1 cellular context compared by ENCODE assay signal in the genomic region with DNA sequence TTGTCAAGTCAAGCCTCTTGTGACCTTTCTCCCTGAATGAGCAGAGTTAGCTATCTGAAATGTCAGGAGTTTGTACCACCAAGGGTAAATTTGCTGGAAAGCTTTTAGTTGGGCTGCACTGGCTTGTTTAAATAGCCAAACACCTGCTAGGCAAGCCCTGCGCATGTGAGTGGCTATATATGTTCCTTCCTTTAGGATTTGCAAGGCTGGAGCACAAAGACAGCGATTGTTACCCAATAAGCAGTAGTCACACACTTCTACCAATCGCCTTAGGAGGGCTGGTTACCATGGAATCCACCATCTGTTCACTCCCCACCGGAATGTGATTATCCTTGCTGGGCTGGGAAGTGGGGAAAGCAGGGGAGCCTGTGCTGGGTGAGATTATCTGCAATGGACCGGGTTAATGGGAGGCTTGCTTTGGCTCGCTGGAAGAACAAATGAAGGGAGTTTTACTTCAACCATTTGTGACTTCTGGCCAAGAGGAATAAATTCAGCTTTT.
TF ChIP-seq lines count a peak whose summit lies in the region.

No MANE protein-coding gene starts in this region.

TF ChIP-seq in HepG2, 621 proteins besides CTCF, POLR2A, EP300 and RAD21 (continued from another document and continues in another):
- TF ChIP-seq, protein P1, sequence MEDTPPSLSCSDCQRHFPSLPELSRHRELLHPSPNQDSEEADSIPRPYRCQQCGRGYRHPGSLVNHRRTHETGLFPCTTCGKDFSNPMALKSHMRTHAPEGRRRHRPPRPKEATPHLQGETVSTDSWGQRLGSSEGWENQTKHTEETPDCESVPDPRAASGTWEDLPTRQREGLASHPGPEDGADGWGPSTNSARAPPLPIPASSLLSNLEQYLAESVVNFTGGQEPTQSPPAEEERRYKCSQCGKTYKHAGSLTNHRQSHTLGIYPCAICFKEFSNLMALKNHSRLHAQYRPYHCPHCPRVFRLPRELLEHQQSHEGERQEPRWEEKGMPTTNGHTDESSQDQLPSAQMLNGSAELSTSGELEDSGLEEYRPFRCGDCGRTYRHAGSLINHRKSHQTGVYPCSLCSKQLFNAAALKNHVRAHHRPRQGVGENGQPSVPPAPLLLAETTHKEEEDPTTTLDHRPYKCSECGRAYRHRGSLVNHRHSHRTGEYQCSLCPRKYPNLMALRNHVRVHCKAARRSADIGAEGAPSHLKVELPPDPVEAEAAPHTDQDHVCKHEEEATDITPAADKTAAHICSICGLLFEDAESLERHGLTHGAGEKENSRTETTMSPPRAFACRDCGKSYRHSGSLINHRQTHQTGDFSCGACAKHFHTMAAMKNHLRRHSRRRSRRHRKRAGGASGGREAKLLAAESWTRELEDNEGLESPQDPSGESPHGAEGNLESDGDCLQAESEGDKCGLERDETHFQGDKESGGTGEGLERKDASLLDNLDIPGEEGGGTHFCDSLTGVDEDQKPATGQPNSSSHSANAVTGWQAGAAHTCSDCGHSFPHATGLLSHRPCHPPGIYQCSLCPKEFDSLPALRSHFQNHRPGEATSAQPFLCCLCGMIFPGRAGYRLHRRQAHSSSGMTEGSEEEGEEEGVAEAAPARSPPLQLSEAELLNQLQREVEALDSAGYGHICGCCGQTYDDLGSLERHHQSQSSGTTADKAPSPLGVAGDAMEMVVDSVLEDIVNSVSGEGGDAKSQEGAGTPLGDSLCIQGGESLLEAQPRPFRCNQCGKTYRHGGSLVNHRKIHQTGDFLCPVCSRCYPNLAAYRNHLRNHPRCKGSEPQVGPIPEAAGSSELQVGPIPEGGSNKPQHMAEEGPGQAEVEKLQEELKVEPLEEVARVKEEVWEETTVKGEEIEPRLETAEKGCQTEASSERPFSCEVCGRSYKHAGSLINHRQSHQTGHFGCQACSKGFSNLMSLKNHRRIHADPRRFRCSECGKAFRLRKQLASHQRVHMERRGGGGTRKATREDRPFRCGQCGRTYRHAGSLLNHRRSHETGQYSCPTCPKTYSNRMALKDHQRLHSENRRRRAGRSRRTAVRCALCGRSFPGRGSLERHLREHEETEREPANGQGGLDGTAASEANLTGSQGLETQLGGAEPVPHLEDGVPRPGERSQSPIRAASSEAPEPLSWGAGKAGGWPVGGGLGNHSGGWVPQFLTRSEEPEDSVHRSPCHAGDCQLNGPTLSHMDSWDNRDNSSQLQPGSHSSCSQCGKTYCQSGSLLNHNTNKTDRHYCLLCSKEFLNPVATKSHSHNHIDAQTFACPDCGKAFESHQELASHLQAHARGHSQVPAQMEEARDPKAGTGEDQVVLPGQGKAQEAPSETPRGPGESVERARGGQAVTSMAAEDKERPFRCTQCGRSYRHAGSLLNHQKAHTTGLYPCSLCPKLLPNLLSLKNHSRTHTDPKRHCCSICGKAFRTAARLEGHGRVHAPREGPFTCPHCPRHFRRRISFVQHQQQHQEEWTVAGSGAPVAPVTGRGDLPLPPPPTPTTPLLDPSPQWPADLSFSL (CRISPR knock-in tag; IDR thresholded peaks at IDR 0.05) = no peak
- TF ChIP-seq, protein P2, sequence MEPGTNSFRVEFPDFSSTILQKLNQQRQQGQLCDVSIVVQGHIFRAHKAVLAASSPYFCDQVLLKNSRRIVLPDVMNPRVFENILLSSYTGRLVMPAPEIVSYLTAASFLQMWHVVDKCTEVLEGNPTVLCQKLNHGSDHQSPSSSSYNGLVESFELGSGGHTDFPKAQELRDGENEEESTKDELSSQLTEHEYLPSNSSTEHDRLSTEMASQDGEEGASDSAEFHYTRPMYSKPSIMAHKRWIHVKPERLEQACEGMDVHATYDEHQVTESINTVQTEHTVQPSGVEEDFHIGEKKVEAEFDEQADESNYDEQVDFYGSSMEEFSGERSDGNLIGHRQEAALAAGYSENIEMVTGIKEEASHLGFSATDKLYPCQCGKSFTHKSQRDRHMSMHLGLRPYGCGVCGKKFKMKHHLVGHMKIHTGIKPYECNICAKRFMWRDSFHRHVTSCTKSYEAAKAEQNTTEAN (CRISPR knock-in tag; conservative IDR thresholded peaks at IDR 0.05) = 0 out of 2 replicates have a peak, but pooled peaks have one; percentile 35
- TF ChIP-seq, protein P3, sequence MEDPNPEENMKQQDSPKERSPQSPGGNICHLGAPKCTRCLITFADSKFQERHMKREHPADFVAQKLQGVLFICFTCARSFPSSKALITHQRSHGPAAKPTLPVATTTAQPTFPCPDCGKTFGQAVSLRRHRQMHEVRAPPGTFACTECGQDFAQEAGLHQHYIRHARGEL (CRISPR knock-in tag; IDR thresholded peaks at IDR 0.05) = no peak
- peak; percentile 57; the same call in 1 of the 2 replicates for TF ChIP-seq ESRRA (CRISPR knock-in tag; IDR thresholded peaks at IDR 0.05; ENCODE audit: low read depth)
- TF ChIP-seq NFKBIZ (CRISPR knock-in tag; IDR thresholded peaks at IDR 0.05) = no peak
- no peak for TF ChIP-seq TCF12 (IDR thresholded peaks at IDR 0.05)
- no peak for TF ChIP-seq TCF12 (CRISPR knock-in tag; IDR thresholded peaks at IDR 0.05)
- TF ChIP-seq, protein P4, sequence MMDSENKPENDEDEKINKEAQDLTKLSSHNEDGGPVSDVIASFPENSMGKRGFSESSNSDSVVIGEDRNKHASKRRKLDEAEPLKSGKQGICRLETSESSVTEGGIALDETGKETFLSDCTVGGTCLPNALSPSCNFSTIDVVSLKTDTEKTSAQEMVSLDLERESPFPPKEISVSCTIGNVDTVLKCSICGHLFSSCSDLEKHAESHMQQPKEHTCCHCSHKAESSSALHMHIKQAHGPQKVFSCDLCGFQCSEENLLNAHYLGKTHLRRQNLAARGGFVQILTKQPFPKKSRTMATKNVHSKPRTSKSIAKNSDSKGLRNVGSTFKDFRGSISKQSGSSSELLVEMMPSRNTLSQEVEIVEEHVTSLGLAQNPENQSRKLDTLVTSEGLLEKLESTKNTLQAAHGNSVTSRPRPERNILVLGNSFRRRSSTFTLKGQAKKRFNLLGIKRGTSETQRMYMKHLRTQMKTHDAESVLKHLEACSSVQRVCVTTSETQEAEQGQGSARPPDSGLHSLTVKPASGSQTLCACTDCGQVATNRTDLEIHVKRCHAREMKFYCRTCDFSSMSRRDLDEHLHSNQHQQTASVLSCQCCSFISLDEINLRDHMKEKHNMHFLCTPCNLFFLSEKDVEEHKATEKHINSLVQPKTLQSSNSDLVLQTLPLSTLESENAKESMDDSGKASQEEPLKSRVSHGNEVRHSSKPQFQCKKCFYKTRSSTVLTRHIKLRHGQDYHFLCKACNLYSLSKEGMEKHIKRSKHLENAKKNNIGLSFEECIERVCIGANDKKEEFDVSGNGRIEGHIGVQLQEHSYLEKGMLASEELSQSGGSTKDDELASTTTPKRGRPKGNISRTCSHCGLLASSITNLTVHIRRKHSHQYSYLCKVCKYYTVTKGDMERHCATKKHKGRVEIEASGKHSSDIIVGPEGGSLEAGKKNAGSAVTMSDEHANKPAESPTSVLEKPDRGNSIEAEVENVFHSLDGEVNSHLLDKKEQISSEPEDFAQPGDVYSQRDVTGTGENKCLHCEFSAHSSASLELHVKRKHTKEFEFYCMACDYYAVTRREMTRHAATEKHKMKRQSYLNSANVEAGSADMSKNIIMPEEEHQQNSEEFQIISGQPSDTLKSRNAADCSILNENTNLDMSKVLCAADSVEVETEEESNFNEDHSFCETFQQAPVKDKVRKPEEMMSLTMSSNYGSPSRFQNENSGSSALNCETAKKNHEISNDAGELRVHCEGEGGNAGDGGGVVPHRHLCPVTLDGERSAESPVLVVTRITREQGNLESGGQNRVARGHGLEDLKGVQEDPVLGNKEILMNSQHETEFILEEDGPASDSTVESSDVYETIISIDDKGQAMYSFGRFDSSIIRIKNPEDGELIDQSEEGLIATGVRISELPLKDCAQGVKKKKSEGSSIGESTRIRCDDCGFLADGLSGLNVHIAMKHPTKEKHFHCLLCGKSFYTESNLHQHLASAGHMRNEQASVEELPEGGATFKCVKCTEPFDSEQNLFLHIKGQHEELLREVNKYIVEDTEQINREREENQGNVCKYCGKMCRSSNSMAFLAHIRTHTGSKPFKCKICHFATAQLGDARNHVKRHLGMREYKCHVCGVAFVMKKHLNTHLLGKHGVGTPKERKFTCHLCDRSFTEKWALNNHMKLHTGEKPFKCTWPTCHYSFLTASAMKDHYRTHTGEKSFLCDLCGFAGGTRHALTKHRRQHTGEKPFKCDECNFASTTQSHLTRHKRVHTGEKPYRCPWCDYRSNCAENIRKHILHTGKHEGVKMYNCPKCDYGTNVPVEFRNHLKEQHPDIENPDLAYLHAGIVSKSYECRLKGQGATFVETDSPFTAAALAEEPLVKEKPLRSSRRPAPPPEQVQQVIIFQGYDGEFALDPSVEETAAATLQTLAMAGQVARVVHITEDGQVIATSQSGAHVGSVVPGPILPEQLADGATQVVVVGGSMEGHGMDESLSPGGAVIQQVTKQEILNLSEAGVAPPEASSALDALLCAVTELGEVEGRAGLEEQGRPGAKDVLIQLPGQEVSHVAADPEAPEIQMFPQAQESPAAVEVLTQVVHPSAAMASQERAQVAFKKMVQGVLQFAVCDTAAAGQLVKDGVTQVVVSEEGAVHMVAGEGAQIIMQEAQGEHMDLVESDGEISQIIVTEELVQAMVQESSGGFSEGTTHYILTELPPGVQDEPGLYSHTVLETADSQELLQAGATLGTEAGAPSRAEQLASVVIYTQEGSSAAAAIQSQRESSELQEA (CRISPR knock-in tag; IDR thresholded peaks at IDR 0.05; ENCODE audit: not compliant biosample characterization) = no peak
- TF ChIP-seq MAFF (IDR thresholded peaks at IDR 0.05; ENCODE audit: low read depth, low read length) = no peak
- peak; percentile 77 for TF ChIP-seq ISL2 (CRISPR knock-in tag; IDR thresholded peaks at IDR 0.05)
- no peak for TF ChIP-seq MAFK (conservative IDR thresholded peaks at IDR 0.05 in 1 of 2, IDR thresholded peaks at IDR 0.05 in 1 of 2; ENCODE audit: low read length in 2 of 2)
- TF ChIP-seq, protein P5, sequence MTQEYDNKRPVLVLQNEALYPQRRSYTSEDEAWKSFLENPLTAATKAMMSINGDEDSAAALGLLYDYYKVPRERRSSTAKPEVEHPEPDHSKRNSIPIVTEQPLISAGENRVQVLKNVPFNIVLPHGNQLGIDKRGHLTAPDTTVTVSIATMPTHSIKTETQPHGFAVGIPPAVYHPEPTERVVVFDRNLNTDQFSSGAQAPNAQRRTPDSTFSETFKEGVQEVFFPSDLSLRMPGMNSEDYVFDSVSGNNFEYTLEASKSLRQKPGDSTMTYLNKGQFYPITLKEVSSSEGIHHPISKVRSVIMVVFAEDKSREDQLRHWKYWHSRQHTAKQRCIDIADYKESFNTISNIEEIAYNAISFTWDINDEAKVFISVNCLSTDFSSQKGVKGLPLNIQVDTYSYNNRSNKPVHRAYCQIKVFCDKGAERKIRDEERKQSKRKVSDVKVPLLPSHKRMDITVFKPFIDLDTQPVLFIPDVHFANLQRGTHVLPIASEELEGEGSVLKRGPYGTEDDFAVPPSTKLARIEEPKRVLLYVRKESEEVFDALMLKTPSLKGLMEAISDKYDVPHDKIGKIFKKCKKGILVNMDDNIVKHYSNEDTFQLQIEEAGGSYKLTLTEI (CRISPR knock-in tag; conservative IDR thresholded peaks at IDR 0.05) = no peak
- peak; percentile 25; the same call in 1 of the 2 replicates for TF ChIP-seq ZNF792 (CRISPR knock-in tag; IDR thresholded peaks at IDR 0.05)
- TF ChIP-seq TBL1XR1 (IDR thresholded peaks at IDR 0.05; ENCODE audit: borderline replicate concordance, low read length, partially characterized antibody) = no peak
- no peak for TF ChIP-seq ZNF607 (CRISPR knock-in tag; IDR thresholded peaks at IDR 0.05; ENCODE audit: borderline replicate concordance)
- TF ChIP-seq NFATC3 (CRISPR knock-in tag; IDR thresholded peaks at IDR 0.05) = no peak
- peak; percentile 67 for TF ChIP-seq PPARG (CRISPR knock-in tag; conservative IDR thresholded peaks at IDR 0.05)
- no peak; the same call in 1 of the 2 replicates for TF ChIP-seq REPIN1 (CRISPR knock-in tag; IDR thresholded peaks at IDR 0.05; ENCODE audit: borderline replicate concordance, low read depth)
- no peak for TF ChIP-seq RORA (CRISPR knock-in tag; IDR thresholded peaks at IDR 0.05)
- TF ChIP-seq CHD2 (IDR thresholded peaks at IDR 0.05; ENCODE audit: low read depth, low read length) = no peak
- TF ChIP-seq ZNF24 (IDR thresholded peaks at IDR 0.05) = no peak
- no peak for TF ChIP-seq XBP1 (CRISPR knock-in tag; IDR thresholded peaks at IDR 0.05)
- no peak for TF ChIP-seq ZNF460 (CRISPR knock-in tag; IDR thresholded peaks at IDR 0.05; ENCODE audit: borderline replicate concordance)
- TF ChIP-seq NFIB (CRISPR knock-in tag; IDR thresholded peaks at IDR 0.05; ENCODE audit: borderline replicate concordance) = no peak
- TF ChIP-seq, protein P6, sequence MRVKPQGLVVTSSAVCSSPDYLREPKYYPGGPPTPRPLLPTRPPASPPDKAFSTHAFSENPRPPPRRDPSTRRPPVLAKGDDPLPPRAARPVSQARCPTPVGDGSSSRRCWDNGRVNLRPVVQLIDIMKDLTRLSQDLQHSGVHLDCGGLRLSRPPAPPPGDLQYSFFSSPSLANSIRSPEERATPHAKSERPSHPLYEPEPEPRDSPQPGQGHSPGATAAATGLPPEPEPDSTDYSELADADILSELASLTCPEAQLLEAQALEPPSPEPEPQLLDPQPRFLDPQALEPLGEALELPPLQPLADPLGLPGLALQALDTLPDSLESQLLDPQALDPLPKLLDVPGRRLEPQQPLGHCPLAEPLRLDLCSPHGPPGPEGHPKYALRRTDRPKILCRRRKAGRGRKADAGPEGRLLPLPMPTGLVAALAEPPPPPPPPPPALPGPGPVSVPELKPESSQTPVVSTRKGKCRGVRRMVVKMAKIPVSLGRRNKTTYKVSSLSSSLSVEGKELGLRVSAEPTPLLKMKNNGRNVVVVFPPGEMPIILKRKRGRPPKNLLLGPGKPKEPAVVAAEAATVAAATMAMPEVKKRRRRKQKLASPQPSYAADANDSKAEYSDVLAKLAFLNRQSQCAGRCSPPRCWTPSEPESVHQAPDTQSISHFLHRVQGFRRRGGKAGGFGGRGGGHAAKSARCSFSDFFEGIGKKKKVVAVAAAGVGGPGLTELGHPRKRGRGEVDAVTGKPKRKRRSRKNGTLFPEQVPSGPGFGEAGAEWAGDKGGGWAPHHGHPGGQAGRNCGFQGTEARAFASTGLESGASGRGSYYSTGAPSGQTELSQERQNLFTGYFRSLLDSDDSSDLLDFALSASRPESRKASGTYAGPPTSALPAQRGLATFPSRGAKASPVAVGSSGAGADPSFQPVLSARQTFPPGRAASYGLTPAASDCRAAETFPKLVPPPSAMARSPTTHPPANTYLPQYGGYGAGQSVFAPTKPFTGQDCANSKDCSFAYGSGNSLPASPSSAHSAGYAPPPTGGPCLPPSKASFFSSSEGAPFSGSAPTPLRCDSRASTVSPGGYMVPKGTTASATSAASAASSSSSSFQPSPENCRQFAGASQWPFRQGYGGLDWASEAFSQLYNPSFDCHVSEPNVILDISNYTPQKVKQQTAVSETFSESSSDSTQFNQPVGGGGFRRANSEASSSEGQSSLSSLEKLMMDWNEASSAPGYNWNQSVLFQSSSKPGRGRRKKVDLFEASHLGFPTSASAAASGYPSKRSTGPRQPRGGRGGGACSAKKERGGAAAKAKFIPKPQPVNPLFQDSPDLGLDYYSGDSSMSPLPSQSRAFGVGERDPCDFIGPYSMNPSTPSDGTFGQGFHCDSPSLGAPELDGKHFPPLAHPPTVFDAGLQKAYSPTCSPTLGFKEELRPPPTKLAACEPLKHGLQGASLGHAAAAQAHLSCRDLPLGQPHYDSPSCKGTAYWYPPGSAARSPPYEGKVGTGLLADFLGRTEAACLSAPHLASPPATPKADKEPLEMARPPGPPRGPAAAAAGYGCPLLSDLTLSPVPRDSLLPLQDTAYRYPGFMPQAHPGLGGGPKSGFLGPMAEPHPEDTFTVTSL (CRISPR knock-in tag; IDR thresholded peaks at IDR 0.05; ENCODE audit: borderline replicate concordance) = peak; percentile 63; the same call in 1 of the 2 replicates
- TF ChIP-seq ZKSCAN8 (CRISPR knock-in tag; IDR thresholded peaks at IDR 0.05; ENCODE audit: borderline replicate concordance) = no peak
- no peak for TF ChIP-seq ZFP62 (CRISPR knock-in tag; IDR thresholded peaks at IDR 0.05)
- TF ChIP-seq HDAC1 (CRISPR knock-in tag; IDR thresholded peaks at IDR 0.05) = peak; percentile 61; the same call in 1 of the 2 replicates
- no peak for TF ChIP-seq ZNF577 (CRISPR knock-in tag; IDR thresholded peaks at IDR 0.05; ENCODE audit: borderline replicate concordance, low read depth)
- no peak for TF ChIP-seq ARID2 (CRISPR knock-in tag; IDR thresholded peaks at IDR 0.05; ENCODE audit: borderline replicate concordance)
